In genomic region chr13:64274481-64275217, GRCh38 we compare ENCODE assay signal across 2 cellular contexts.
TF ChIP-seq lines count a peak whose summit lies in the region.

No MANE protein-coding gene starts in this region.

TF ChIP-seq in H1, 55 proteins besides CTCF, POLR2A, EP300 and RAD21 (continued from another document):
- TF ChIP-seq RFX5 (IDR thresholded peaks at IDR 0.05; ENCODE audit: borderline replicate concordance, low read depth, low read length) (no peak), SP4 (IDR thresholded peaks at IDR 0.05; ENCODE audit: low read length) (no peak), HDAC6 (IDR thresholded peaks at IDR 0.05; ENCODE audit: low read depth, low read length) (no peak), GABPA (IDR thresholded peaks at IDR 0.05; ENCODE audit: borderline replicate concordance, insufficient read depth, low read length) (no peak), CTBP2 (IDR thresholded peaks at IDR 0.05; ENCODE audit: borderline replicate concordance, insufficient read depth, insufficient read length, low read length) (no peak), HDAC2 (IDR thresholded peaks at IDR 0.05; ENCODE audit: borderline replicate concordance in 1 of 2, low read depth in 2 of 2, low read length in 2 of 2) (no peak), TEAD4 (IDR thresholded peaks at IDR 0.05; ENCODE audit: low read depth, low read length) (no peak), BRCA1 (IDR thresholded peaks at IDR 0.05; ENCODE audit: low read depth, low read length) (no peak), RBBP5 (IDR thresholded peaks at IDR 0.05; ENCODE audit: borderline replicate concordance, low read depth, low read length) (no peak), PHF8 (conservative IDR thresholded peaks at IDR 0.05; ENCODE audit: low read depth, low read length) (no peak), ATF2 (IDR thresholded peaks at IDR 0.05; ENCODE audit: low read length) (no peak), SAP30 (IDR thresholded peaks at IDR 0.05; ENCODE audit: insufficient read depth, insufficient replicate concordance, low read length) (no peak), SIN3A (conservative IDR thresholded peaks at IDR 0.05 in 1 of 2, IDR thresholded peaks at IDR 0.05 in 1 of 2; ENCODE audit: low read depth in 1 of 2, low read length in 2 of 2) (no peak), TAF7 (optimal IDR thresholded peaks at IDR 0.05; ENCODE audit: borderline replicate concordance, low read depth, low read length) (no peak), SIRT6 (IDR thresholded peaks at IDR 0.05; ENCODE audit: low read length) (no peak)

TF ChIP-seq in HEK293T, 16 proteins besides CTCF, POLR2A, EP300 and RAD21:
- no peak for TF ChIP-seq PKNOX1 (IDR thresholded peaks at IDR 0.05)
- no peak for TF ChIP-seq FOXM1 (IDR thresholded peaks at IDR 0.05; ENCODE audit: borderline replicate concordance)
- TF ChIP-seq FOXK2 (IDR thresholded peaks at IDR 0.05), result no peak
- TF ChIP-seq TARDBP (IDR thresholded peaks at IDR 0.05), result no peak
- no peak for TF ChIP-seq LEF1 (IDR thresholded peaks at IDR 0.05; ENCODE audit: borderline replicate concordance)
- no peak for TF ChIP-seq FOXA1 (IDR thresholded peaks at IDR 0.05)
- TF ChIP-seq NFRKB (IDR thresholded peaks at IDR 0.05), result no peak
- no peak for TF ChIP-seq CTBP1 (IDR thresholded peaks at IDR 0.05; ENCODE audit: borderline replicate concordance)
- TF ChIP-seq ARNT (IDR thresholded peaks at IDR 0.05), result no peak
- TF ChIP-seq BHLHE40 (IDR thresholded peaks at IDR 0.05; ENCODE audit: borderline replicate concordance), result no peak
- TF ChIP-seq ELF4 (IDR thresholded peaks at IDR 0.05), result no peak
- TF ChIP-seq SP1 (IDR thresholded peaks at IDR 0.05), result no peak
- no peak for TF ChIP-seq L3MBTL2 (conservative IDR thresholded peaks at IDR 0.05)
